ENCODE assay signal across 1 cellular context in genomic region chr12:32755654-32756475, GRCh38.
A peak's percentile ranks its signal among the peaks of the same experiment; 100 is the strongest.
TF ChIP-seq lines count a peak whose summit lies in the region.

TSS of gene YARS2 (minus strand) at chr12:32755897. CDS start at chr12:32755874, 23 bp downstream.

TF ChIP-seq in HepG2, 621 proteins besides CTCF, POLR2A, EP300 and RAD21 (continued from another document):
- TF ChIP-seq ARID5B (CRISPR knock-in tag; IDR thresholded peaks at IDR 0.05) (peak; percentile 9; the same call in 1 of the 2 replicates), ZBTB44 (CRISPR knock-in tag; IDR thresholded peaks at IDR 0.05) (no peak), PHF21A (CRISPR knock-in tag; IDR thresholded peaks at IDR 0.05) (peak; percentile 65), THAP9 (CRISPR knock-in tag; IDR thresholded peaks at IDR 0.05; ENCODE audit: borderline replicate concordance) (peak; percentile 87; the same call in 1 of the 2 replicates), E2F1 (CRISPR knock-in tag; IDR thresholded peaks at IDR 0.05) (no peak), PHF5A (CRISPR knock-in tag; IDR thresholded peaks at IDR 0.05; ENCODE audit: low read depth, unreplicated experiment) (peak; percentile 70)
TF ChIP-seq in HepG2: peak in this region for 178.
